In the genomic region with DNA sequence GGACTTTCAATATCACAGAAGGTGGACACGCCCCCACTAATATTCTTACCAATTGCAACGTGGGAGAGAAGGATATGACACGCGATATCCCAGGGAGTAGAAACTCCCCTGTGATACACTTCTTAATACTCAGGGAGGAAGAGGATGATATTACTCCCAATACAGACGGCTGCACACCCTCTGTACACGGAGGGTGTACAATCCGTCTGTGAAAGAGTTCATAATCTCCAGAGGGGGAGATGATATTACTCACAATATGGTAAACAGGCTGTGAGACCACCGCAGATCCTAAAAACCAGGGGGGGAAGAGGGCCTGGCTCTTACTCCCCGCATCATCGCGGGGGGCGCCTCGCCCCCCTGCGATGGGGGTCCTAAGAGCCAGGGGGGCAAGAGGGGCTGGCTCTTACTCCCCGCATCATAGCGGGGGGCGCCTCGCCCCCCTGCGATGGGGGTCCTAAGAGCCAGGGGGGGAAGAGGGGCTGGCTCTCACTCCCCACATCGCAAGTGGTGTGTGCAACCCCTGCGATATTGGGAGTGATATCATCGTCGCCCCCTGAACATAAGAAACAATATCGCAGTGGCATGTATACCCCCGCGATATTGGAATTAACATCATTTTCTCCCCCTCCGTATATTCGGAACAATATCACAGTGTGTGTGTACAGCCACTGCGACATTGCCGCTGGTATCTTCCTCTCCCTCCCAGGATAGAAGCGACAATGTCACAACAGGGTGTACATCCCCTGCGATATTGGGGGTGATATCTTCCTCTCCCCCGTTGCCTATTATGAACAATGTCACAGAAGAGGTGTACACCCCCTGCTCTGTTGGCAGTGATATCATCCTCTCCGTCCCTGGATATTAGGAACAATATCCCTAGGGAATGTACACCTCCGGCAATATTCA, we compare ENCODE assay signal across 21 cellular contexts. TPM values are rescaled to one million over a fixed set of nuclear protein-coding genes. Genes with fewer than 3 reads are reported as not detected.
"Had no signal": no experiment of that assay in that cellular context is flagged by ENCODE, and none has a peak within 500 bp of the region (broad histone marks: within the 10 kb centered on the region; RNA-seq: fewer than 3 reads in every experiment).

No MANE protein-coding gene starts in this region.

- H3K27ac Mint-ChIP-seq: activated T-helper 2 cell treated with anti-CD3 and anti-CD28 coated beads, Interferon-gamma antibody, Interleukin-2, Interleukin-4, amounts not matched to agents 10 μg/mL and 5 μg/mL and 100 μg/mL, durations not matched to agents 14 hours and 24 hours and 36 hours; effector memory CD8-positive, alpha-beta T cell had no signal

- H3K4me3 Mint-ChIP-seq: effector memory CD8-positive, alpha-beta T cell had no signal

- H3K9me3 Mint-ChIP-seq: activated T-helper 2 cell treated with anti-CD3 and anti-CD28 coated beads, Interferon-gamma antibody, Interleukin-2, Interleukin-4, amounts not matched to agents 10 μg/mL and 5 μg/mL and 100 μg/mL, durations not matched to agents 14 hours and 24 hours and 36 hours; effector memory CD8-positive, alpha-beta T cell had no signal

- ATAC-seq: activated CD4-positive, CD25-positive, alpha-beta regulatory T cell treated with anti-CD3 and anti-CD28 coated beads, Interleukin-2, amount 50 U/mL, for 24 hours; effector memory CD8-positive, alpha-beta T cell; heart left ventricle; left cardiac atrium; right cardiac atrium had no signal

- DNase-seq: cerebellar nuclear complex; dermis blood vessel endothelial cell; effector memory CD8-positive, alpha-beta T cell; heart left ventricle; left cardiac atrium; midbrain; right cardiac atrium; SK-N-SH; stimulated activated CD4-positive, alpha-beta T cell treated with anti-CD3 and anti-CD28 coated beads, Interleukin-4, amount 100 ng/mL, for 24 hours; stimulated activated naive CD4-positive, alpha-beta T cell treated with Interleukin-2 at 50 U/mL for 16 hours; T1000 had no signal

RNA-seq across cellular contexts. Expression of a gene that starts 8.9 kb away (rescaled TPM):
- total RNA-seq: activated CD8-positive, alpha-beta memory T cell treated with anti-CD3 and anti-CD28 coated beads for 36 hours; activated T-helper 2 cell treated with anti-CD3 and anti-CD28 coated beads, Interferon-gamma antibody, Interleukin-2, Interleukin-4, amounts not matched to agents 10 μg/mL and 5 μg/mL and 100 μg/mL, durations not matched to agents 14 hours and 24 hours and 36 hours; ascending aorta; breast epithelium; dermis blood vessel endothelial cell; frontal cortex; heart left ventricle; left cardiac atrium; myocyte; osteoblast; prostate gland; right cardiac atrium; suprapubic skin had no signal
